ENCODE assay signal across 21 cellular contexts in the genomic region with DNA sequence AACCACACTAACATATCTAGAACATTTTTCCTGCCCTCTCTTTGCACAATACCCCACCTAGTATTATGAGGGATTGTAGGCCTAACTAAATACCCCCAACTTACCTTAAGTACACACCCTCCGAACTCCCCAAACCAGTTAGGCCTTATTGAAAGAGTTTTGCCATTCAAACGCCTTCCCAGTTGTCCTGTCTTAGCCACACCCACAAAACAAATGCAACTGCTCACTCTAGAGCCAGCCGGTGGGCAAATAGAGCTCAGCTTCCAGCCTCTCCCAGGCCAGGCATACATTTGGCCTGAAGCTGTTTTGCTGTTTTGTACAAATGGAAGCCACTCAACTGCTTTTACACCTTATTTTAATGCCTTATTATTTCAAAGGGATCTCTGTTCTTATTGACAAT.
DNase-seq lines count a peak whose midpoint lies in the region; ATAC-seq and TF ChIP-seq lines count a peak whose summit lies in the region.
"Had no signal": no experiment of that assay in that cellular context is flagged by ENCODE, and none has a peak within 500 bp of the region (broad histone marks: within the 10 kb centered on the region; RNA-seq: fewer than 3 reads in every experiment).

No MANE protein-coding gene starts in this region.

- H3K4me1 ChIP-seq in H9 (ENCODE audit: insufficient read depth, low read length) (no peaks in the 10 kb centered on the region), mesendoderm (ENCODE audit: control insufficient read depth, low read depth, low read length) (no peaks in the 10 kb centered on the region)
- no peaks in the 10 kb centered on the region for H3K4me1 ChIP-seq in effector memory CD4-positive, alpha-beta T cell (ENCODE audit: control insufficient read depth, insufficient read depth, low read length, poor library complexity, severe bottlenecking)
- H3K4me1 ChIP-seq: ascending aorta, testis had no signal

- TF ChIP-seq CTCF in Calu3 (IDR thresholded peaks at IDR 0.05; ENCODE audit: unreplicated experiment) = no peak
- no peak for TF ChIP-seq CTCF in H9 (conservative IDR thresholded peaks at IDR 0.05)
- no peak for TF ChIP-seq CTCF in CD4-positive, alpha-beta T cell (IDR thresholded peaks at IDR 0.05)

- H3K79me1 ChIP-seq in H9 (ENCODE audit: insufficient read depth, low read depth, low read length, poor library complexity, severe bottlenecking) (no peaks in the 10 kb centered on the region), mesendoderm (ENCODE audit: low read length) (no peaks in the 10 kb centered on the region)

- H3K18ac ChIP-seq in H9 (ENCODE audit: insufficient read length, low read depth, low read length) (no peak overlapping the region), mesendoderm (ENCODE audit: low read length) (no peak overlapping the region)

- H3K4me2 ChIP-seq in H9 (ENCODE audit: insufficient read depth, insufficient read length, low read length) (no peak overlapping the region), mesendoderm (ENCODE audit: low read length) (no peak overlapping the region)

- H2BK15ac ChIP-seq in H9 (ENCODE audit: low read depth, low read length) (no peak overlapping the region), mesendoderm (replicated peaks; ENCODE audit: low read depth) (no peak overlapping the region)

- ATAC-seq in CD4-positive, alpha-beta T cell (ENCODE audit: poor library complexity) = no peak

- H3K9me3 Mint-ChIP-seq in Calu3 (ENCODE audit: low read depth, unreplicated experiment) (peaks cover 6% of the 10 kb centered on the region), H9 (peaks cover 6 to 8% of the 10 kb centered on the region in 2 experiments)
- no peaks in the 10 kb centered on the region for H3K9me3 Mint-ChIP-seq in CD4-positive, alpha-beta T cell

- no peak overlapping the region for H2BK20ac ChIP-seq in H9 (ENCODE audit: low read depth, low read length, poor library complexity, severe bottlenecking)

- intact Hi-C loops in Calu3 (cut with micrococcal nuclease; ENCODE audit: unreplicated experiment) = no loop called here
- intact Hi-C loops in CD4-positive, alpha-beta T cell (cut with DNase I, micrococcal nuclease) = no loop called here

- CTCF ChIA-PET in Calu3 (lab: Charles Lee) = interaction anchor here (0.6 to 1.2 kb wide), 3 partner anchors 21 to 396 kb away, joined by 3 read pairs; no protein-coding TSS in a partner anchor
- CTCF ChIA-PET in CD4-positive, alpha-beta T cell (lab: Charles Lee) = no interaction called here

- H2BK5ac ChIP-seq in H9 (ENCODE audit: insufficient read length, low read length) (no peak overlapping the region), mesendoderm (ENCODE audit: low read length) (no peak overlapping the region)

- no peaks in the 10 kb centered on the region for H4K20me1 ChIP-seq in H9 (ENCODE audit: control insufficient read depth, insufficient read depth, insufficient read length)

- H3K4me3 ChIP-seq in mesendoderm (ENCODE audit: low read length) = no peak overlapping the region
- H3K4me3 ChIP-seq in effector memory CD4-positive, alpha-beta T cell (ENCODE audit: insufficient read depth, low read depth, low read length, poor library complexity, severe bottlenecking) = no peak overlapping the region
- H3K4me3 ChIP-seq: ascending aorta, ovary, SJSA1, testis had no signal

- no peak overlapping the region for H3K4me3 Mint-ChIP-seq in Calu3 (ENCODE audit: low read depth, unreplicated experiment)
- no peak overlapping the region for H3K4me3 Mint-ChIP-seq in H9
- H3K4me3 Mint-ChIP-seq in CD4-positive, alpha-beta T cell = no peak overlapping the region

- H3K4me1 Mint-ChIP-seq in Calu3 (ENCODE audit: low read depth, unreplicated experiment) (peaks cover 40% of the 10 kb centered on the region), H9 (peaks cover 8 to 13% of the 10 kb centered on the region in 2 experiments)
- H3K4me1 Mint-ChIP-seq in CD4-positive, alpha-beta T cell (ENCODE audit: low read depth) = peaks cover 6% of the 10 kb centered on the region

- no peak overlapping the region for H2AFZ ChIP-seq in H9 (ENCODE audit: low read length)

- H2BK120ac ChIP-seq in H9 (ENCODE audit: low read depth, low read length, poor library complexity, severe bottlenecking) (no peak overlapping the region), mesendoderm (ENCODE audit: low read depth, low read length) (no peak overlapping the region)

- no peak overlapping the region for H3K27ac ChIP-seq in H9 (ENCODE audit: insufficient read length, low read depth, low read length)
- no peak overlapping the region for H3K27ac ChIP-seq in mesendoderm (ENCODE audit: low read depth, low read length)
- no peak overlapping the region for H3K27ac ChIP-seq in CD4-positive, alpha-beta T cell (ENCODE audit: low read depth, low read length)
- H3K27ac ChIP-seq in effector memory CD4-positive, alpha-beta T cell (ENCODE audit: insufficient read depth, low read length, poor library complexity, severe bottlenecking) = no peak overlapping the region
- H3K27ac ChIP-seq: ascending aorta, ovary, SJSA1, testis had no signal

- H3K36me3 Mint-ChIP-seq in Calu3 (ENCODE audit: insufficient read depth, unreplicated experiment) (peaks cover 5% of the 10 kb centered on the region), H9 (ENCODE audit: insufficient read depth in 1 of 3, low read depth in 3 of 3) (peaks cover 0 to 6% (median 0%) of the 10 kb centered on the region in 3 experiments; a peak in 3 of 7 replicates)
- H3K36me3 Mint-ChIP-seq in CD4-positive, alpha-beta T cell (ENCODE audit: low read depth) = no peaks in the 10 kb centered on the region

- H4K5ac ChIP-seq in H9 (ENCODE audit: insufficient read length, low read depth, low read length) (no peak overlapping the region), mesendoderm (ENCODE audit: low read length) (no peak overlapping the region)

- H3K27me3 Mint-ChIP-seq in Calu3 (ENCODE audit: unreplicated experiment) (no peaks in the 10 kb centered on the region), H9 (ENCODE audit: low read depth) (no peaks in the 10 kb centered on the region; the same call in 1 of the 2 replicates)
- no peaks in the 10 kb centered on the region for H3K27me3 Mint-ChIP-seq in CD4-positive, alpha-beta T cell

- H3K36me3 ChIP-seq in mesendoderm (ENCODE audit: control insufficient read depth, insufficient read depth, low read length) = no peaks in the 10 kb centered on the region
- H3K36me3 ChIP-seq in effector memory CD4-positive, alpha-beta T cell (ENCODE audit: control insufficient read depth, insufficient read depth, low read length) = no peaks in the 10 kb centered on the region
- H3K36me3 ChIP-seq: ascending aorta, ovary, SJSA1 had no signal

- H2BK12ac ChIP-seq in H9 (ENCODE audit: insufficient read length, low read depth, low read length) = no peak overlapping the region

- H3K27me3 ChIP-seq in H9 (ENCODE audit: insufficient read depth, low read length) (no peaks in the 10 kb centered on the region), mesendoderm (ENCODE audit: insufficient read depth, low read length, poor library complexity) (no peaks in the 10 kb centered on the region)
- H3K27me3 ChIP-seq in CD4-positive, alpha-beta T cell (ENCODE audit: control insufficient read depth, insufficient read depth, low read length) = no peaks in the 10 kb centered on the region
- H3K27me3 ChIP-seq in effector memory CD4-positive, alpha-beta T cell (replicated peaks; ENCODE audit: control insufficient read depth, insufficient read depth, low read length, poor library complexity, severe bottlenecking) = no peaks in the 10 kb centered on the region
- H3K27me3 ChIP-seq: ascending aorta, ovary, SJSA1, testis had no signal

- H3K23ac ChIP-seq in H9 (ENCODE audit: insufficient read length, low read depth, low read length) (no peak overlapping the region), mesendoderm (ENCODE audit: low read length) (no peak overlapping the region)

- H3K79me2 ChIP-seq in H9 (ENCODE audit: insufficient read depth, low read length) = no peaks in the 10 kb centered on the region
- H3K79me2 ChIP-seq in mesendoderm (ENCODE audit: control insufficient read depth, insufficient read depth, low read length) = no peaks in the 10 kb centered on the region

- no peaks in the 10 kb centered on the region for H3K23me2 ChIP-seq in H9 (ENCODE audit: insufficient read length, low read depth, low read length, poor library complexity, severe bottlenecking)

- H4K8ac ChIP-seq in H9 (replicated peaks; ENCODE audit: insufficient read length, low read depth, low read length) (no peak overlapping the region), mesendoderm (ENCODE audit: low read depth, low read length) (no peak overlapping the region)

- no peak overlapping the region for H3K56ac ChIP-seq in H9 (ENCODE audit: insufficient read length, low read depth, low read length)
- H3K56ac ChIP-seq in mesendoderm (ENCODE audit: low read length) = no peak overlapping the region

- no peak overlapping the region for H3T11ph ChIP-seq in H9 (ENCODE audit: low read length)

- H2AK5ac ChIP-seq in H9 (ENCODE audit: insufficient read length, low read length) (no peak overlapping the region), mesendoderm (ENCODE audit: low read length) (no peak overlapping the region)

- no peak overlapping the region for H3K14ac ChIP-seq in H9 (ENCODE audit: insufficient read depth, low read length)

- no TSS peak for BruUV-seq in Calu3 (replicated peaks; lab: Mats Ljungman, UMichigan)

- H3K9ac ChIP-seq in H9 (ENCODE audit: extremely low read depth, insufficient read length, low read length) = no peak overlapping the region
- H3K9ac ChIP-seq in mesendoderm (ENCODE audit: low read length) = no peak overlapping the region

- H3K9me3 ChIP-seq in H9 (ENCODE audit: control insufficient read depth, low read depth, low read length) = no peaks in the 10 kb centered on the region
- H3K9me3 ChIP-seq in CD4-positive, alpha-beta T cell (ENCODE audit: control insufficient read depth, low read length) = no peaks in the 10 kb centered on the region
- no peaks in the 10 kb centered on the region for H3K9me3 ChIP-seq in effector memory CD4-positive, alpha-beta T cell (ENCODE audit: control insufficient read depth, low read length)
- H3K9me3 ChIP-seq: ascending aorta, ovary, SJSA1, testis had no signal

- H3K27ac Mint-ChIP-seq in Calu3 (ENCODE audit: unreplicated experiment) (peak overlapping the region; percentile 15), H9 (no peak overlapping the region)
- H3K27ac Mint-ChIP-seq in CD4-positive, alpha-beta T cell = no peak overlapping the region

- no peak overlapping the region for H4K91ac ChIP-seq in H9 (ENCODE audit: insufficient read length, low read depth, low read length)

- no peak overlapping the region for H3K4ac ChIP-seq in H9 (ENCODE audit: low read depth, low read length)
- no peak overlapping the region for H3K4ac ChIP-seq in mesendoderm (ENCODE audit: low read depth, low read length)

- POLR2A ChIA-PET in CD4-positive, alpha-beta T cell (lab: Charles Lee) = no interaction called here

- WGBS in H9 (ENCODE audit: extremely low coverage, insufficient read length, low lambda C conversion rate) = no CpG with 5 or more reads among the region's 3 CpGs
- no CpG with 5 or more reads among the region's 3 CpGs for WGBS in mesendoderm (ENCODE audit: extremely low coverage, insufficient coverage, low lambda C conversion rate)

- DNase-seq in Calu3 (peak; percentile 63), H9 (peak; percentile 35), amniotic epithelial cell (ENCODE audit: low read depth) (peak; percentile 51), mesendoderm (peak; percentile 15), cerebellar cortex (ENCODE audit: low spot score) (no peak)
- DNase-seq in CD4-positive, alpha-beta T cell = no peak
- DNase-seq in effector memory CD4-positive, alpha-beta T cell = no peak
- DNase-seq: activated CD4-positive, CD25-positive, alpha-beta regulatory T cell treated with anti-CD3 and anti-CD28 coated beads, Interleukin-2, amount 50 U/mL, for 72 hours; activated CD8-positive, alpha-beta memory T cell treated with anti-CD3 and anti-CD28 coated beads, Interleukin-2, amount 50 U/mL, for 4 hours; activated naive CD4-positive, alpha-beta T cell; AML-193; cortex of kidney; erythroblast; MM.1S; NCI-H2171; ovary; stimulated activated CD4-positive, alpha-beta T cell treated with anti-CD3 and anti-CD28 coated beads, Interleukin-4, amount 100 ng/mL, for 24 hours; stimulated activated CD8-positive, alpha-beta memory T cell treated with anti-CD3 and anti-CD28 coated beads, Interleukin-4, amount 100 ng/mL, for 48 hours; testis had no signal

Comparison
In these comparisons a context has a peak if more than half of its experiments do, and no peak if none do; other contexts are left out.
1. DNase-seq: peak in Calu3 (single experiment), H9 (single experiment), amniotic epithelial cell (single experiment) and mesendoderm (single experiment); none in CD4-positive, alpha-beta T cell (0 of 10), cerebellar cortex (single experiment) and effector memory CD4-positive, alpha-beta T cell (0 of 3).